Comparison of ENCODE assay signal across 8 cellular contexts in genomic region chr9:127779136-127779981, GRCh38. TPM values are rescaled to one million over a fixed set of nuclear protein-coding genes. Genes with fewer than 3 reads are reported as not detected.
A peak's percentile ranks its signal among the peaks of the same experiment; 100 is the strongest.
DNase-seq lines count a peak whose midpoint lies in the region; ATAC-seq and TF ChIP-seq lines count a peak whose summit lies in the region.

No MANE protein-coding gene starts in this region.

- H3K4me1 ChIP-seq in right atrium auricular region: peaks cover 0 to 29% of the 10 kb centered on the region in 2 donors

- no peaks in the 10 kb centered on the region for H3K27me3 ChIP-seq in right atrium auricular region

- H3K27ac ChIP-seq in right atrium auricular region (peak overlapping the region; percentile 48 to 59), substantia nigra (ENCODE audit: low read depth, low read length, poor library complexity, severe bottlenecking) (peak overlapping the region; percentile 64)

- ATAC-seq in HG03442 (IDR thresholded peaks at IDR 0.05; ENCODE audit: unreplicated experiment): peak; percentile 33
- peak; percentile 41 for ATAC-seq in activated CD8-positive, alpha-beta T cell treated with anti-CD3 and anti-CD28 coated beads, Interleukin-2, amount 10 ng/mL, durations not matched to agents 7 days and 5 days

- no peaks in the 10 kb centered on the region for H3K9me3 ChIP-seq in right atrium auricular region

- H3K27me3 Mint-ChIP-seq in activated CD8-positive, alpha-beta T cell treated with anti-CD3 and anti-CD28 coated beads, Interleukin-2, amount 10 ng/mL, durations not matched to agents 7 days and 5 days (ENCODE audit: low read depth): no peaks in the 10 kb centered on the region

- H3K9me3 Mint-ChIP-seq in activated CD8-positive, alpha-beta T cell treated with anti-CD3 and anti-CD28 coated beads, Interleukin-2, amount 10 ng/mL, durations not matched to agents 7 days and 5 days (ENCODE audit: insufficient read depth): no peaks in the 10 kb centered on the region

- peaks cover 69% of the 10 kb centered on the region for H3K4me1 Mint-ChIP-seq in activated CD8-positive, alpha-beta T cell treated with anti-CD3 and anti-CD28 coated beads, Interleukin-2, amount 10 ng/mL, durations not matched to agents 7 days and 5 days (ENCODE audit: low read depth)

- H3K27ac Mint-ChIP-seq in activated CD8-positive, alpha-beta T cell treated with anti-CD3 and anti-CD28 coated beads, Interleukin-2, amount 10 ng/mL, durations not matched to agents 7 days and 5 days: peak overlapping the region; percentile 98

- H3K36me3 ChIP-seq in right atrium auricular region: no peaks in the 10 kb centered on the region

- peak; percentile 31 for DNase-seq in activated T-cell treated with anti-CD3 and anti-CD28 coated beads for 1 hour (ENCODE audit: low read depth)
- no peak for DNase-seq in activated T-cell treated with anti-CD3 and anti-CD28 coated beads, Interleukin-2, amount 50 U/mL, for 1 hour
- peak; percentile 66 for DNase-seq in activated CD8-positive, alpha-beta T cell treated with anti-CD3 and anti-CD28 coated beads, Interleukin-2, amount 10 ng/mL, durations not matched to agents 7 days and 5 days
- DNase-seq in right atrium auricular region (ENCODE audit: low spot score): no peak
- DNase-seq in substantia nigra (lab: John Stamatoyannopoulos, UW): peak in 5 of 49 donors; percentile 13 to 30 (median 19)
- DNase-seq in midbrain (lab: John Stamatoyannopoulos, UW): no peak
- DNase-seq in NCI-H2171 (lab: John Stamatoyannopoulos, UW): no peak

- peak overlapping the region in 1 of 2 donors; percentile 32 for H3K4me3 ChIP-seq in right atrium auricular region

- peaks cover 36% of the 10 kb centered on the region for H3K36me3 Mint-ChIP-seq in activated CD8-positive, alpha-beta T cell treated with anti-CD3 and anti-CD28 coated beads, Interleukin-2, amount 10 ng/mL, durations not matched to agents 7 days and 5 days (ENCODE audit: low read depth)

- POLR2A ChIA-PET in activated CD8-positive, alpha-beta T cell treated with anti-CD3 and anti-CD28 coated beads, Interleukin-2, amount 10 ng/mL, durations not matched to agents 7 days and 5 days (lab: Charles Lee): interaction anchor here (0.8 to 1.7 kb wide), 7 partner anchors 8 to 137 kb away, joined by 3 to 6 read pairs (median 4); no protein-coding TSS in a partner anchor

- CTCF ChIA-PET in activated CD8-positive, alpha-beta T cell treated with anti-CD3 and anti-CD28 coated beads, Interleukin-2, amount 10 ng/mL, durations not matched to agents 7 days and 5 days (lab: Charles Lee): interaction anchor here (0.9 to 3.5 kb wide), 8 partner anchors 8 to 200 kb away, joined by 3 to 26 read pairs (median 3); partner anchors contain the start of gene TOR2A

- H3K4me3 Mint-ChIP-seq in activated CD8-positive, alpha-beta T cell treated with anti-CD3 and anti-CD28 coated beads, Interleukin-2, amount 10 ng/mL, durations not matched to agents 7 days and 5 days: peak overlapping the region; percentile 98

- no peak for TF ChIP-seq CTCF in right atrium auricular region (IDR thresholded peaks at IDR 0.05)

RNA-seq across cellular contexts. Expression of gene SH2D3C, which starts 0.9 kb away (rescaled TPM):
- total RNA-seq in activated CD8-positive, alpha-beta T cell treated with anti-CD3 and anti-CD28 coated beads, Interleukin-2, amount 10 ng/mL, durations not matched to agents 7 days and 5 days: 10 to 100 TPM; 75.6 to 77.5 TPM
- 10 to 100 TPM; 11.5 to 16.5 TPM for total RNA-seq in right atrium auricular region

RNA-seq across cellular contexts. Expression of gene CDK9, which starts 6.5 kb away (rescaled TPM):
- 100 to 1,000 TPM; 132 to 136 TPM for total RNA-seq in activated CD8-positive, alpha-beta T cell treated with anti-CD3 and anti-CD28 coated beads, Interleukin-2, amount 10 ng/mL, durations not matched to agents 7 days and 5 days
- total RNA-seq in right atrium auricular region: 10 to 100 TPM; 37.2 to 53.3 TPM

RNA-seq across cellular contexts. Expression of gene FPGS, which starts 23.3 kb away (rescaled TPM):
- 10 to 100 TPM; 91.5 to 98.3 TPM for total RNA-seq in activated CD8-positive, alpha-beta T cell treated with anti-CD3 and anti-CD28 coated beads, Interleukin-2, amount 10 ng/mL, durations not matched to agents 7 days and 5 days
- total RNA-seq in right atrium auricular region: 10 to 100 TPM; 43.9 to 47.0 TPM

RNA-seq across cellular contexts. Expression of gene TOR2A, which starts 44.3 kb away (rescaled TPM):
- total RNA-seq in activated CD8-positive, alpha-beta T cell treated with anti-CD3 and anti-CD28 coated beads, Interleukin-2, amount 10 ng/mL, durations not matched to agents 7 days and 5 days: 10 to 100 TPM; 27.0 to 29.1 TPM
- 1 to 10 TPM; 3.9 to 7.0 TPM for total RNA-seq in right atrium auricular region

Comparison
In these comparisons a context has a peak if more than half of its experiments do, and no peak if none do; other contexts are left out.
1. DNase-seq: peak in activated T-cell treated with anti-CD3 and anti-CD28 coated beads for 1 hour (single experiment) and activated CD8-positive, alpha-beta T cell treated with anti-CD3 and anti-CD28 coated beads, Interleukin-2, amount 10 ng/mL, durations not matched to agents 7 days and 5 days (single experiment); none in activated T-cell treated with anti-CD3 and anti-CD28 coated beads, Interleukin-2, amount 50 U/mL, for 1 hour (single experiment), right atrium auricular region (single experiment), midbrain (single experiment) and NCI-H2171 (single experiment).
2. RNA of gene SH2D3C, which starts 0.9 kb away (total RNA-seq): 75.6 to 77.5 TPM in activated CD8-positive, alpha-beta T cell treated with anti-CD3 and anti-CD28 coated beads, Interleukin-2, amount 10 ng/mL, durations not matched to agents 7 days and 5 days; 11.5 to 16.5 TPM in right atrium auricular region; every median in the first group is over 4 times any median in the second.